Comparison of ENCODE assay signal across 8 cellular contexts in the genomic region with DNA sequence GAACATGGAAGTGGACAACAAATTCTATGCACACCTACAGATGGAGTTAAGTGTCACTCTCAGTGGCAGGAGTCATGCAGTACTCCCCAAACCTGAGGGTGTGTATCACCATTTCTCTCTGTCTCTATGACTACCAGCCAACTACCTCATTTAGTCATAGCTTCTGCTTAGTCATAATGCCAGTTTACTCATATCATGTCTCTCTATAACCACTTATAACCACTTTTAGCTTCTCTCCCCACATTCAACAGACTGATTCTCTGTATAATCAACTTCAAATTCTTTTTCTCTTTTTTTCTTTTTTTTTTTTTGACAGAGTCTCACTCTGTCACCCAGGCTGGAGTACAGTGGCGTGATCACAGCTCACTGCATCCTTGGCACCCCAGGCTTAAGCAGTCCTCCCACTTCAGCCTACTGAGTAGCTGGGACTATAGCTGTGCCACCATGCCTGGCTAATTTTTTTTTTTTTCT. TPM values are rescaled to one million over a fixed set of nuclear protein-coding genes. Genes with fewer than 3 reads are reported as not detected.
DNase-seq lines count a peak whose midpoint lies in the region; ATAC-seq and TF ChIP-seq lines count a peak whose summit lies in the region.

No MANE protein-coding gene starts in this region.

- H3K9me3 ChIP-seq in ascending aorta = no peaks in the 10 kb centered on the region
- no peaks in the 10 kb centered on the region for H3K9me3 ChIP-seq in endodermal cell (ENCODE audit: control insufficient read depth, low read length)

- no peaks in the 10 kb centered on the region for H3K4me1 Mint-ChIP-seq in endodermal cell

- DNase-seq in BJ (ENCODE audit: low read depth) (peak; percentile 74), SIG-M5 treated with dmso at 0.1 percent for 504 hours (lab: John Stamatoyannopoulos, UW; ENCODE audit: unreplicated experiment) (peak; percentile 91), dermis blood vessel endothelial cell (peak; percentile 46), ascending aorta (ENCODE audit: low spot score in 2 of 2) (no peak), endodermal cell (no peak)
- peak; percentile 31 for DNase-seq in stimulated activated CD4-positive, alpha-beta T cell treated with anti-CD3 and anti-CD28 coated beads, Interleukin-4, amount 100 ng/mL, for 1 hour

- POLR2A ChIA-PET in BJ (lab: Charles Lee) = interaction anchor here (0.5 to 0.6 kb wide), 2 partner anchors 11 to 14 kb away, joined by 4 read pairs; partner anchors contain the start of gene GTF3C6

- intact Hi-C loops in ascending aorta (cut with DNase I) = no loop called here

- peak; percentile 83 for ATAC-seq in GM19324 (IDR thresholded peaks at IDR 0.05; ENCODE audit: low FRiP score, unreplicated experiment)
- ATAC-seq in HG03159 (IDR thresholded peaks at IDR 0.05; ENCODE audit: unreplicated experiment) = peak; percentile 100

- H3K4me3 ChIP-seq in BJ (ENCODE audit: low read depth, low read length) = no peak overlapping the region
- no peak overlapping the region for H3K4me3 ChIP-seq in ascending aorta
- H3K4me3 ChIP-seq in endodermal cell (ENCODE audit: low read length) = no peak overlapping the region

- H3K27me3 ChIP-seq in BJ (ENCODE audit: control insufficient read depth, insufficient read depth, low read length) (no peaks in the 10 kb centered on the region), ascending aorta (no peaks in the 10 kb centered on the region), endodermal cell (ENCODE audit: control insufficient read depth, insufficient read depth, low read length, poor library complexity, severe bottlenecking) (no peaks in the 10 kb centered on the region)

- H3K9me3 Mint-ChIP-seq in endodermal cell = no peaks in the 10 kb centered on the region

- no peaks in the 10 kb centered on the region for H3K27me3 Mint-ChIP-seq in endodermal cell (ENCODE audit: insufficient read depth)

- H3K27ac ChIP-seq in ascending aorta (no peak overlapping the region), endodermal cell (ENCODE audit: low read depth, low read length) (no peak overlapping the region)

- no peak overlapping the region for H3K4me3 Mint-ChIP-seq in endodermal cell

- no peaks in the 10 kb centered on the region for H3K36me3 Mint-ChIP-seq in endodermal cell (ENCODE audit: low read depth)

- no peak overlapping the region for H3K27ac Mint-ChIP-seq in endodermal cell

- TF ChIP-seq CTCF in BJ (IDR thresholded peaks at IDR 0.05; ENCODE audit: insufficient read depth, low read depth, low read length) = no peak
- TF ChIP-seq CTCF in ascending aorta (IDR thresholded peaks at IDR 0.05) = no peak
- no peak for TF ChIP-seq CTCF in endodermal cell (conservative IDR thresholded peaks at IDR 0.05)

- H3K4me1 ChIP-seq in ascending aorta (no peaks in the 10 kb centered on the region), endodermal cell (ENCODE audit: control insufficient read depth, insufficient read depth, low read length) (no peaks in the 10 kb centered on the region)

- WGBS in endodermal cell (ENCODE audit: insufficient coverage in 1 of 2, insufficient read length in 1 of 2), 2 experiments = 88 to 100% methylated on average over 1 of the region's 1 CpG

- H3K36me3 ChIP-seq in BJ (ENCODE audit: control insufficient read depth, insufficient read depth, low read length) (no peaks in the 10 kb centered on the region), ascending aorta (no peaks in the 10 kb centered on the region), endodermal cell (ENCODE audit: control insufficient read depth, insufficient read depth, low read length) (no peaks in the 10 kb centered on the region)

- CTCF ChIA-PET in BJ (lab: Yijun Ruan, JAX) = interaction anchor here (0.6 to 0.7 kb wide), 2 partner anchors 10 to 416 kb away, joined by 3 read pairs; no protein-coding TSS in a partner anchor

- H3K9ac ChIP-seq in endodermal cell (ENCODE audit: extremely low read depth, low read length, poor library complexity, severe bottlenecking) = no peak overlapping the region

RNA-seq across cellular contexts. Expression of gene GTF3C6, which starts 13.8 kb away (rescaled TPM):
- 9.1 and 32.4 TPM in 2 replicates for polyA plus RNA-seq in BJ (2011; rRNA removed)
- polyA minus RNA-seq in BJ (2011; rRNA and poly(A)+ RNA removed) = 2.9 and 4.5 TPM in 2 replicates
- total RNA-seq in dermis blood vessel endothelial cell = 47.1 and 62.6 TPM in 2 replicates
- total RNA-seq in ascending aorta = 31.9 TPM
- total RNA-seq in endodermal cell = 100 to 1,000 TPM in 1 of 2 donors, 10 to 100 TPM in 1; 94.5 to 103 TPM
- polyA plus RNA-seq in endodermal cell (2013, experiment 1 of 2) = 80.0 TPM
- polyA plus RNA-seq in endodermal cell (2013, experiment 2 of 2) = 80.8 TPM

RNA-seq across cellular contexts. Expression of gene RPF2, which starts 37.1 kb away (rescaled TPM):
- 7.8 and 21.2 TPM in 2 replicates for polyA plus RNA-seq in BJ (2011; rRNA removed)
- polyA minus RNA-seq in BJ (2011; rRNA and poly(A)+ RNA removed) = 4.9 TPM in 2 replicates
- 17.7 and 18.3 TPM in 2 replicates for total RNA-seq in dermis blood vessel endothelial cell
- 2.9 TPM for total RNA-seq in ascending aorta
- 10 to 100 TPM; 30.6 to 36.4 TPM for total RNA-seq in endodermal cell
- polyA plus RNA-seq in endodermal cell (2013, experiment 1 of 2) = 25.1 TPM
- 24.0 TPM for polyA plus RNA-seq in endodermal cell (2013, experiment 2 of 2)

Comparison
In these comparisons a context has a peak if more than half of its experiments do, and no peak if none do; other contexts are left out.
1. DNase-seq: peak in BJ (single experiment), SIG-M5 treated with dmso at 0.1 percent for 504 hours (single experiment), dermis blood vessel endothelial cell (single experiment) and stimulated activated CD4-positive, alpha-beta T cell treated with anti-CD3 and anti-CD28 coated beads, Interleukin-4, amount 100 ng/mL, for 1 hour (single experiment); none in ascending aorta (0 of 2) and endodermal cell (single experiment).